In the genomic region with DNA sequence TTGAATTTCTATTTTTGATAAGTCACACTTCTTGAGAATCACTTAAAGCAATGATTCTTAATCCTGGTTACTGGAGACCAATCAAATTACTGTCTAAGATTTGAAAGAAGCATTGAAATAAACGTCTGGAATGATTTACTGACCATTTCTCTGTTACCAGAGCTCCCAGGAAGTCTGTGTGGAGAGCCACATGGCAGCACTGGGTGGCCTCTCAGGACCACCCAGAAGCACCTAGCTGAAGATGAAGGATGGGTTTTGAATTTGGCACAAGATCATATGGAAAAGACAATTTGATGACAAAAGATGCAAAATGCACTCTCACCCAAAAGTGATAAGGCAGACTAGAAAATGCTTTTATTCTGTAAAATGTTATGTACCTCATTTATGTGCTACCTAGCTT, we compare ENCODE assay signal across 15 cellular contexts. TPM values are rescaled to one million over a fixed set of nuclear protein-coding genes. Genes with fewer than 3 reads are reported as not detected.
DNase-seq lines count a peak whose midpoint lies in the region; ATAC-seq lines count a peak whose summit lies in the region.
"Had no signal": no experiment of that assay in that cellular context is flagged by ENCODE, and none has a peak within 500 bp of the region (broad histone marks: within the 10 kb centered on the region; RNA-seq: fewer than 3 reads in every experiment).

No MANE protein-coding gene starts in this region.

- H3K27ac Mint-ChIP-seq in T-helper 2 cell treated with Interferon-gamma antibody and Interleukin-4, amounts not matched to agents 5 μg/mL and 100 μg/mL, for 36 hours = peak overlapping the region; percentile 50
- H3K27ac Mint-ChIP-seq in activated T-cell treated with anti-CD3 and anti-CD28 coated beads, Interleukin-2, amount 50 U/mL, for 72 hours = peak overlapping the region; percentile 26
- peak overlapping the region; percentile 12 for H3K27ac Mint-ChIP-seq in activated T-helper 17 cell treated with anti-CD3 and anti-CD28 coated beads, Interleukin-2, amount 50 U/mL, for 72 hours
- H3K27ac Mint-ChIP-seq in stimulated activated effector memory CD8-positive, alpha-beta T cell treated with anti-CD3 and anti-CD28 coated beads, Interleukin-12 subunit alpha, Interleukin-12 subunit beta, amount 100 ng/mL, for 72 hours = peak overlapping the region; percentile 37

- H3K4me1 Mint-ChIP-seq in T-helper 2 cell treated with Interferon-gamma antibody and Interleukin-4, amounts not matched to agents 5 μg/mL and 100 μg/mL, for 36 hours (ENCODE audit: low read depth) = no peaks in the 10 kb centered on the region
- H3K4me1 Mint-ChIP-seq in activated T-cell treated with anti-CD3 and anti-CD28 coated beads, Interleukin-2, amount 50 U/mL, for 72 hours (ENCODE audit: low read depth) = no peaks in the 10 kb centered on the region
- no peaks in the 10 kb centered on the region for H3K4me1 Mint-ChIP-seq in activated T-helper 17 cell treated with anti-CD3 and anti-CD28 coated beads, Interleukin-2, amount 50 U/mL, for 72 hours
- peaks cover under 1% of the 10 kb centered on the region for H3K4me1 Mint-ChIP-seq in stimulated activated effector memory CD8-positive, alpha-beta T cell treated with anti-CD3 and anti-CD28 coated beads, Interleukin-12 subunit alpha, Interleukin-12 subunit beta, amount 100 ng/mL, for 72 hours
- H3K4me1 Mint-ChIP-seq: CD14-positive monocyte, H9 had no signal

- no peak overlapping the region for H3K4me3 Mint-ChIP-seq in T-helper 2 cell treated with Interferon-gamma antibody and Interleukin-4, amounts not matched to agents 5 μg/mL and 100 μg/mL, for 36 hours
- no peak overlapping the region for H3K4me3 Mint-ChIP-seq in activated T-cell treated with anti-CD3 and anti-CD28 coated beads, Interleukin-2, amount 50 U/mL, for 72 hours
- no peak overlapping the region for H3K4me3 Mint-ChIP-seq in activated T-helper 17 cell treated with anti-CD3 and anti-CD28 coated beads, Interleukin-2, amount 50 U/mL, for 72 hours
- H3K4me3 Mint-ChIP-seq in stimulated activated effector memory CD8-positive, alpha-beta T cell treated with anti-CD3 and anti-CD28 coated beads, Interleukin-12 subunit alpha, Interleukin-12 subunit beta, amount 100 ng/mL, for 72 hours = no peak overlapping the region
- H3K4me3 Mint-ChIP-seq: CD14-positive monocyte; CD8-positive, alpha-beta T cell; H9 had no signal

- H3K9me3 Mint-ChIP-seq in T-helper 2 cell treated with Interferon-gamma antibody and Interleukin-4, amounts not matched to agents 5 μg/mL and 100 μg/mL, for 36 hours = no peaks in the 10 kb centered on the region
- H3K9me3 Mint-ChIP-seq in activated T-cell treated with anti-CD3 and anti-CD28 coated beads, Interleukin-2, amount 50 U/mL, for 72 hours = no peaks in the 10 kb centered on the region
- H3K9me3 Mint-ChIP-seq in activated T-helper 17 cell treated with anti-CD3 and anti-CD28 coated beads, Interleukin-2, amount 50 U/mL, for 72 hours = no peaks in the 10 kb centered on the region
- H3K9me3 Mint-ChIP-seq in stimulated activated effector memory CD8-positive, alpha-beta T cell treated with anti-CD3 and anti-CD28 coated beads, Interleukin-12 subunit alpha, Interleukin-12 subunit beta, amount 100 ng/mL, for 72 hours = no peaks in the 10 kb centered on the region
- H3K9me3 Mint-ChIP-seq: CD14-positive monocyte; CD8-positive, alpha-beta T cell; H9 had no signal

- H3K27me3 Mint-ChIP-seq in T-helper 2 cell treated with Interferon-gamma antibody and Interleukin-4, amounts not matched to agents 5 μg/mL and 100 μg/mL, for 36 hours (ENCODE audit: low read depth) = no peaks in the 10 kb centered on the region
- no peaks in the 10 kb centered on the region for H3K27me3 Mint-ChIP-seq in activated T-cell treated with anti-CD3 and anti-CD28 coated beads, Interleukin-2, amount 50 U/mL, for 72 hours (ENCODE audit: low read depth)
- no peaks in the 10 kb centered on the region for H3K27me3 Mint-ChIP-seq in activated T-helper 17 cell treated with anti-CD3 and anti-CD28 coated beads, Interleukin-2, amount 50 U/mL, for 72 hours

- H3K36me3 Mint-ChIP-seq in T-helper 2 cell treated with Interferon-gamma antibody and Interleukin-4, amounts not matched to agents 5 μg/mL and 100 μg/mL, for 36 hours (ENCODE audit: low read depth) = peaks cover 65% of the 10 kb centered on the region
- H3K36me3 Mint-ChIP-seq in activated T-cell treated with anti-CD3 and anti-CD28 coated beads, Interleukin-2, amount 50 U/mL, for 72 hours (ENCODE audit: insufficient read depth in 2 of 2) = peaks cover 8 to 47% of the 10 kb centered on the region in 2 donors
- peaks cover 100% of the 10 kb centered on the region for H3K36me3 Mint-ChIP-seq in activated T-helper 17 cell treated with anti-CD3 and anti-CD28 coated beads, Interleukin-2, amount 50 U/mL, for 72 hours (ENCODE audit: low read depth)
- H3K36me3 Mint-ChIP-seq in stimulated activated effector memory CD8-positive, alpha-beta T cell treated with anti-CD3 and anti-CD28 coated beads, Interleukin-12 subunit alpha, Interleukin-12 subunit beta, amount 100 ng/mL, for 72 hours = peaks cover 100% of the 10 kb centered on the region

- no peak for DNase-seq in T-helper 2 cell treated with Interferon-gamma antibody and Interleukin-4, amounts not matched to agents 5 μg/mL and 100 μg/mL, for 36 hours (ENCODE audit: low spot score)
- no peak for DNase-seq in T-helper 2 cell
- no peak for DNase-seq in activated T-cell treated with anti-CD3 and anti-CD28 coated beads, Interleukin-2, amount 50 U/mL, for 72 hours
- DNase-seq in activated T-cell treated with anti-CD3 and anti-CD28 coated beads, Interleukin-2, amount 50 U/mL, for 1 hour = no peak
- DNase-seq in stimulated activated effector memory CD8-positive, alpha-beta T cell treated with anti-CD3 and anti-CD28 coated beads, Interleukin-12 subunit alpha, Interleukin-12 subunit beta, amount 100 ng/mL, for 72 hours (ENCODE audit: low spot score in 2 of 2) = no peak
- no peak for DNase-seq in activated effector memory CD4-positive, alpha-beta T cell treated with Interleukin-2 at 50 U/mL for 16 hours
- DNase-seq: 8988T; Calu3; CD8-positive, alpha-beta T cell; DMS79 treated with DMSO at 0.1 percent for 48 hours; GF-D8; H9 had no signal

- ATAC-seq in activated T-cell treated with anti-CD3 and anti-CD28 coated beads, Interleukin-2, amount 50 U/mL, for 72 hours (replicated peaks in 1 of 2) = no peak
- ATAC-seq in activated T-helper 17 cell treated with anti-CD3 and anti-CD28 coated beads, Interleukin-2, amount 50 U/mL, for 72 hours (replicated peaks) = no peak
- ATAC-seq in stimulated activated effector memory CD8-positive, alpha-beta T cell treated with anti-CD3 and anti-CD28 coated beads, Interleukin-12 subunit alpha, Interleukin-12 subunit beta, amount 100 ng/mL, for 72 hours = no peak
- ATAC-seq in HG03520 (IDR thresholded peaks at IDR 0.05; ENCODE audit: unreplicated experiment) = no peak
- ATAC-seq: CD8-positive, alpha-beta T cell had no signal

RNA-seq across cellular contexts. Expression of a gene that starts 30.4 kb away (rescaled TPM):
- 100 to 1,000 TPM; 324 to 356 TPM for total RNA-seq in activated T-cell treated with anti-CD3 and anti-CD28 coated beads, Interleukin-2, amount 50 U/mL, for 72 hours
- total RNA-seq in activated T-helper 17 cell treated with anti-CD3 and anti-CD28 coated beads, Interleukin-2, amount 50 U/mL, for 72 hours = 100 to 1,000 TPM; 130 to 206 TPM
